In the genomic region with DNA sequence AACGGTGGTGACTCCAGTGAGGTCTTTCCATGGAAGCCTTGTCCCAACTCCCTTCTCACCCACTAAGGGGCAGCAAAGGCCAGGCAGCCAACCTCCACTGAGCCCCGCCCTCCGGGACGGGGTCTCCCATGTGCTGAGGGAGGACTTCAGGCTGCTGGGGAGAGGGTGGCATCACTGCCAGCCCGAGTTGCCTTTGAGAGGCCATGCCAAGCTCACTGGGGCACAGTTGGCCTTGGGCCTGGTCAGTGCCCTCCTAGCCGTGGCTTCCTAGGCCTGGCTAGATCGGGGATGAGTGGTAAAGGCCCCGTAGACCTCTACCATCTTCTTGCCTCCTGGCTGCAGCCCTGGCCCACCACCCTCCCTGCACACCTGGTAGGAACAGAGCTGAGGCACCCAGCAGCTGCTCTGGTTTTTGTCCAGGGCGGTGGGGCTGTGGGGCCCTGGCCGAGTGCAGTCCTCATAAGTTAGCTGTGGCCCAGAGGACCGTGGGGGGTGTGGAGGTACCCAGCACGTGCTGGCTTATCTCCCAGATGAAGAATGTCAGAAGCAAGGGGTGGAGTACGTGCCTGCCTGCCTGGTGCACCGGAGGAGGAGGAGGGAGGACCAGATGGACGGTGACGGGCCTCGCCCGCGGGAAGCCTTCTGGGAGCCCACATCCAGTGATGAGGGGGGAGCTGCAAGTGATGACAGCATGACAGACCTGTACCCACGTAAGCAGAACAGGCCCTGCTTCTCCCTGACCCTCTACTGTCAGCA, we compare ENCODE assay signal across 7 cellular contexts. TPM values are rescaled to one million over a fixed set of nuclear protein-coding genes. Genes with fewer than 3 reads are reported as not detected.
DNase-seq lines count a peak whose midpoint lies in the region; ATAC-seq, FAIRE-seq and TF ChIP-seq lines count a peak whose summit lies in the region.
"Had no signal": no experiment of that assay in that cellular context is flagged by ENCODE, and none has a peak within 500 bp of the region (broad histone marks: within the 10 kb centered on the region; RNA-seq: fewer than 3 reads in every experiment).

No MANE protein-coding gene starts in this region.

- RAD21 ChIA-PET in GM12878 (lab: Charles Lee; ENCODE audit: unreplicated experiment) = no interaction called here

- POLR2A ChIA-PET in GM12878 (lab: Charles Lee) = interaction anchor here (1.5 kb wide), 1 partner anchor 11 kb away, joined by 3 read pairs; no protein-coding TSS in a partner anchor

- no peak for FAIRE-seq in GM12878 (lab: Jason Lieb, UNC)
- FAIRE-seq in small intestine (lab: Jason Lieb, UNC) = no peak

- H4K20me1 ChIP-seq in GM12878 (ENCODE audit: control insufficient read depth, insufficient read depth) = no peaks in the 10 kb centered on the region

- no peaks in the 10 kb centered on the region for H3K9me3 ChIP-seq in GM12878 (replicated peaks; ENCODE audit: control insufficient read depth, insufficient read depth, low read length)
- no peaks in the 10 kb centered on the region for H3K9me3 ChIP-seq in small intestine (ENCODE audit: control insufficient read depth, low read depth)

- intact Hi-C loops in GM12878 (cut with micrococcal nuclease; ENCODE audit: unreplicated experiment) = no loop called here

- CTCF ChIA-PET in GM12878 (lab: Yijun Ruan, JAX) = no interaction called here

- ATAC-seq in GM12878 (no peak), HG03460 (IDR thresholded peaks at IDR 0.05; ENCODE audit: unreplicated experiment) (no peak)

- peaks cover 21% of the 10 kb centered on the region for H3K79me2 ChIP-seq in GM12878 (ENCODE audit: control insufficient read depth, insufficient read depth, low read length)

- in situ Hi-C loops in GM12878 (cut with MboI) = no loop called here

- H3K36me3 ChIP-seq in GM12878 (ENCODE audit: control insufficient read depth in 2 of 2, insufficient read depth in 2 of 2, low read length in 1 of 2) = peaks cover 22 to 30% of the 10 kb centered on the region in 2 experiments; a peak in 3 of 4 replicates
- H3K36me3 ChIP-seq in small intestine (ENCODE audit: control insufficient read depth in 2 of 2, insufficient read depth in 2 of 2, low read length in 2 of 2) = peaks cover 3 to 16% of the 10 kb centered on the region in 2 donors

- SMC1A ChIA-PET in GM12878 (lab: Charles Lee; ENCODE audit: uncharacterized antibody, unreplicated experiment) = no interaction called here

- TF ChIP-seq POLR2A in GM12878 (IDR thresholded peaks at IDR 0.05; ENCODE audit: low read depth, low read length) = peak; percentile 61

- H3K4me2 ChIP-seq in GM12878 (ENCODE audit: control insufficient read depth, insufficient read depth) = no peak overlapping the region

- H3K4me3 ChIP-seq in GM12878 (no peak overlapping the region), small intestine (ENCODE audit: low read depth in 1 of 2, low read length in 2 of 2) (no peak overlapping the region)

- DNase-seq in activated T-cell treated with anti-CD3 and anti-CD28 coated beads, Interleukin-2, amount 50 U/mL, for 1 hour = peak; percentile 34
- DNase-seq in activated T-cell treated with anti-CD3 and anti-CD28 coated beads for 4 hours (no peak), GM12878 (ENCODE audit: low read depth, low spot score) (no peak), small intestine (peak; percentile 37), Ammon's horn (ENCODE audit: low spot score) (no peak)
- DNase-seq: NCI-H510A treated with DMSO at 0.1 percent for 48 hours had no signal

- WGBS in GM12878 (ENCODE audit: insufficient coverage, insufficient replicate concordance, low lambda C conversion rate, missing lambda C conversion rate) = 80% methylated on average over 20 of the region's 20 CpGs
- WGBS in small intestine, 3 donors = 39 to 62% (median 53%) methylated on average over 18 to 20 of the region's 20 CpGs

- no TSS peak for BruUV-seq in GM12878 (replicated peaks; lab: Mats Ljungman, UMichigan)

- no peak overlapping the region for H2AFZ ChIP-seq in GM12878 (ENCODE audit: control insufficient read depth, low read depth, low read length)

- H3K4me1 ChIP-seq in GM12878 (ENCODE audit: control insufficient read depth, insufficient read depth, low read length) = no peaks in the 10 kb centered on the region; the same call in none of the 2 replicates
- peaks cover 2% of the 10 kb centered on the region in 2 donors for H3K4me1 ChIP-seq in small intestine (ENCODE audit: control insufficient read depth in 2 of 2, insufficient read depth in 1 of 2, low read depth in 1 of 2, low read length in 1 of 2)

- H3K9ac ChIP-seq in GM12878 (ENCODE audit: control insufficient read depth, insufficient read depth, low read length) = no peak overlapping the region

- TF ChIP-seq EP300 in GM12878 (IDR thresholded peaks at IDR 0.05; ENCODE audit: borderline replicate concordance in 1 of 2, control insufficient read depth in 1 of 2, low read depth in 2 of 2, low read length in 2 of 2) = no peak

- TF ChIP-seq RAD21 in GM12878 (IDR thresholded peaks at IDR 0.05; ENCODE audit: insufficient read depth, low read depth, low read length) = peak; percentile 39; the same call in 1 of the 2 replicates

- H3K27me3 ChIP-seq in GM12878 (replicated peaks in 1 of 2; ENCODE audit: control insufficient read depth in 2 of 2, insufficient read depth in 2 of 2, low read length in 1 of 2) (no peaks in the 10 kb centered on the region), small intestine (ENCODE audit: control insufficient read depth in 2 of 2, insufficient read depth in 2 of 2, low read length in 2 of 2) (no peaks in the 10 kb centered on the region)

- TF ChIP-seq CTCF in GM12878 (IDR thresholded peaks at IDR 0.05 in 2 of 3, conservative IDR thresholded peaks at IDR 0.05 in 1 of 3; ENCODE audit: control insufficient read depth in 2 of 3, extremely low read depth in 1 of 3, insufficient read depth in 1 of 3, low read depth in 3 of 3, low read length in 3 of 3) = peak; percentile 7 to 35 (median 10); a peak in 4 of 6 replicates

- H3K27ac ChIP-seq in GM12878 (ENCODE audit: control insufficient read depth, insufficient read depth) (no peak overlapping the region), small intestine (ENCODE audit: low read depth in 1 of 2, low read length in 1 of 2) (peak overlapping the region in 1 of 2 donors; percentile 46)

RNA-seq across cellular contexts. Expression of gene SURF2, which starts 3.2 kb away (rescaled TPM):
- total RNA-seq in GM12878 (2013; cell fraction: nucleolus; rRNA removed) = 1.2 and 2.0 TPM in 2 replicates
- total RNA-seq in GM12878 (2014; rRNA removed) (25.6 and 31.3 TPM in 2 replicates), GM12878 (2014; rRNA removed; fragmentation: Illumina TruSeq; extraction: Trizol) (12.8 and 18.2 TPM in 2 replicates), GM12878 (2021) (19.4 and 23.4 TPM in 2 replicates)
- polyA plus RNA-seq in GM12878 (2011; ENCODE audit: low read depth) = 5.2 TPM
- polyA plus RNA-seq in GM12878 (2011; rRNA removed) (7.5 and 12.1 TPM in 2 replicates), GM12878 (2014; fragmentation: Illumina TruSeq; extraction: Trizol) (5.3 and 10.0 TPM in 2 replicates), GM12878 (2014; fragmentation: Nextera tagmentation; extraction: Ambion mirVana) (1 to 10 TPM; 4.0 to 7.6 TPM), GM12878 (2014; rRNA removed) (37.3 and 42.5 TPM in 2 replicates), GM12878 (2016; fragmentation: Nextera tagmentation; extraction: Ambion mirVana) (10 to 100 TPM; 37.8 to 41.7 TPM), small intestine (10 to 100 TPM; 30.3 to 66.0 (median 54.9) TPM)
- 15.4 and 20.1 TPM in 2 replicates for polyA plus RNA-seq in GM12878 (2011; cell fraction: cytosol; rRNA removed)
- polyA plus RNA-seq in GM12878 (2011; cell fraction: nucleus; rRNA removed) = 13.5 and 21.6 TPM in 2 replicates
- polyA plus RNA-seq in GM12878 (2012) = 15.3 and 18.6 TPM in 2 replicates
- polyA minus RNA-seq in GM12878 (2011; rRNA and poly(A)+ RNA removed) = 4.0 and 6.0 TPM in 2 replicates
- polyA minus RNA-seq in GM12878 (2011; cell fraction: cytosol; rRNA and poly(A)+ RNA removed) = 5.1 and 12.0 TPM in 2 replicates
- 2.8 and 6.6 TPM in 2 replicates for polyA minus RNA-seq in GM12878 (2011; cell fraction: nucleus; rRNA and poly(A)+ RNA removed)

RNA-seq across cellular contexts. Expression of gene SURF1, which starts 3.3 kb away (rescaled TPM):
- 4.2 and 4.7 TPM in 2 replicates for total RNA-seq in GM12878 (2013; cell fraction: nucleolus; rRNA removed)
- total RNA-seq in GM12878 (2014; rRNA removed) (20.1 and 23.1 TPM in 2 replicates), GM12878 (2014; rRNA removed; fragmentation: Illumina TruSeq; extraction: Trizol) (17.7 and 17.9 TPM in 2 replicates), GM12878 (2021) (27.6 and 27.9 TPM in 2 replicates)
- 25.5 TPM for polyA plus RNA-seq in GM12878 (2011; ENCODE audit: low read depth)
- polyA plus RNA-seq in GM12878 (2011; rRNA removed) (25.4 and 31.6 TPM in 2 replicates), GM12878 (2014; fragmentation: Illumina TruSeq; extraction: Trizol) (21.2 and 22.8 TPM in 2 replicates), GM12878 (2014; fragmentation: Nextera tagmentation; extraction: Ambion mirVana) (10 to 100 TPM; 19.2 to 34.6 TPM), GM12878 (2014; rRNA removed) (31.5 and 32.3 TPM in 2 replicates), GM12878 (2016; fragmentation: Nextera tagmentation; extraction: Ambion mirVana) (10 to 100 TPM; 45.6 to 46.4 TPM), small intestine (10 to 100 TPM; 83.3 to 94.4 (median 87.5) TPM)
- 29.4 and 32.3 TPM in 2 replicates for polyA plus RNA-seq in GM12878 (2011; cell fraction: cytosol; rRNA removed)
- 37.9 and 49.3 TPM in 2 replicates for polyA plus RNA-seq in GM12878 (2011; cell fraction: nucleus; rRNA removed)
- 23.0 and 23.6 TPM in 2 replicates for polyA plus RNA-seq in GM12878 (2012)
- polyA minus RNA-seq in GM12878 (2011; rRNA and poly(A)+ RNA removed) = 11.6 and 20.0 TPM in 2 replicates
- polyA minus RNA-seq in GM12878 (2011; cell fraction: cytosol; rRNA and poly(A)+ RNA removed) = 4.4 and 4.9 TPM in 2 replicates
- 6.4 and 7.1 TPM in 2 replicates for polyA minus RNA-seq in GM12878 (2011; cell fraction: nucleus; rRNA and poly(A)+ RNA removed)

RNA-seq across cellular contexts. Expression of gene RPL7A, which starts 11.6 kb away (rescaled TPM):
- total RNA-seq in GM12878 (2013; cell fraction: nucleolus; rRNA removed) = 311 and 335 TPM in 2 replicates
- 3,012 and 3,152 TPM in 2 replicates for total RNA-seq in GM12878 (2014; rRNA removed)
- 4,456 and 4,552 TPM in 2 replicates for total RNA-seq in GM12878 (2014; rRNA removed; fragmentation: Illumina TruSeq; extraction: Trizol)
- 3,952 and 4,036 TPM in 2 replicates for total RNA-seq in GM12878 (2021)
- polyA plus RNA-seq in GM12878 (2011; ENCODE audit: low read depth) = 3,318 TPM
- 2,241 and 2,769 TPM in 2 replicates for polyA plus RNA-seq in GM12878 (2011; rRNA removed)
- 3,977 and 4,009 TPM in 2 replicates for polyA plus RNA-seq in GM12878 (2011; cell fraction: cytosol; rRNA removed)
- polyA plus RNA-seq in GM12878 (2011; cell fraction: nucleus; rRNA removed) = 1,384 and 1,496 TPM in 2 replicates
- polyA plus RNA-seq in GM12878 (2012) = 3,660 and 4,993 TPM in 2 replicates
- polyA plus RNA-seq in GM12878 (2014; fragmentation: Illumina TruSeq; extraction: Trizol) = 5,018 and 5,193 TPM in 2 replicates
- polyA plus RNA-seq in GM12878 (2014; fragmentation: Nextera tagmentation; extraction: Ambion mirVana) = 1,000 to 10,000 TPM; 3,258 to 3,500 TPM
- 3,393 and 3,435 TPM in 2 replicates for polyA plus RNA-seq in GM12878 (2014; rRNA removed)
- 100 to 1,000 TPM; 917 to 932 TPM for polyA plus RNA-seq in GM12878 (2016; fragmentation: Nextera tagmentation; extraction: Ambion mirVana)
- polyA minus RNA-seq in GM12878 (2011; rRNA and poly(A)+ RNA removed) = 2,559 and 3,565 TPM in 2 replicates
- polyA minus RNA-seq in GM12878 (2011; cell fraction: cytosol; rRNA and poly(A)+ RNA removed) = 727 and 817 TPM in 2 replicates
- 270 and 379 TPM in 2 replicates for polyA minus RNA-seq in GM12878 (2011; cell fraction: nucleus; rRNA and poly(A)+ RNA removed)
- 1,000 to 10,000 TPM; 1,890 to 3,725 (median 3,312) TPM for polyA plus RNA-seq in small intestine

RNA-seq across cellular contexts. Expression of gene MED22, which starts 11.7 kb away (rescaled TPM):
- total RNA-seq in GM12878 (2013; cell fraction: nucleolus; rRNA removed) = 63.8 and 82.8 TPM in 2 replicates
- total RNA-seq in GM12878 (2014; rRNA removed) = 21.5 and 25.5 TPM in 2 replicates
- 13.4 and 15.4 TPM in 2 replicates for total RNA-seq in GM12878 (2014; rRNA removed; fragmentation: Illumina TruSeq; extraction: Trizol)
- 31.8 and 35.4 TPM in 2 replicates for total RNA-seq in GM12878 (2021)
- 7.7 TPM for polyA plus RNA-seq in GM12878 (2011; ENCODE audit: low read depth)
- 10.6 and 26.1 TPM in 2 replicates for polyA plus RNA-seq in GM12878 (2011; rRNA removed)
- 25.1 and 37.3 TPM in 2 replicates for polyA plus RNA-seq in GM12878 (2011; cell fraction: cytosol; rRNA removed)
- 70.4 and 74.5 TPM in 2 replicates for polyA plus RNA-seq in GM12878 (2011; cell fraction: nucleus; rRNA removed)
- polyA plus RNA-seq in GM12878 (2012) = 16.0 and 18.8 TPM in 2 replicates
- polyA plus RNA-seq in GM12878 (2014; fragmentation: Illumina TruSeq; extraction: Trizol) = 6.2 and 15.0 TPM in 2 replicates
- polyA plus RNA-seq in GM12878 (2014; fragmentation: Nextera tagmentation; extraction: Ambion mirVana) = 1 to 10 TPM; 1.4 to 3.4 TPM
- polyA plus RNA-seq in GM12878 (2014; rRNA removed) = 42.0 and 42.1 TPM in 2 replicates
- 10 to 100 TPM; 24.3 to 25.0 TPM for polyA plus RNA-seq in GM12878 (2016; fragmentation: Nextera tagmentation; extraction: Ambion mirVana)
- 20.9 and 24.1 TPM in 2 replicates for polyA minus RNA-seq in GM12878 (2011; rRNA and poly(A)+ RNA removed)
- polyA minus RNA-seq in GM12878 (2011; cell fraction: cytosol; rRNA and poly(A)+ RNA removed) = 5.6 and 6.7 TPM in 2 replicates
- 12.9 and 26.4 TPM in 2 replicates for polyA minus RNA-seq in GM12878 (2011; cell fraction: nucleus; rRNA and poly(A)+ RNA removed)
- polyA plus RNA-seq in small intestine = 10 to 100 TPM; 10.3 to 17.7 (median 17.6) TPM

RNA-seq across cellular contexts. Expression of gene SURF4, which starts 16.3 kb away (rescaled TPM):
- 63.9 and 69.7 TPM in 2 replicates for total RNA-seq in GM12878 (2013; cell fraction: nucleolus; rRNA removed)
- total RNA-seq in GM12878 (2014; rRNA removed) (119 and 120 TPM in 2 replicates), GM12878 (2014; rRNA removed; fragmentation: Illumina TruSeq; extraction: Trizol) (60.4 and 70.0 TPM in 2 replicates), GM12878 (2021) (95.3 and 107 TPM in 2 replicates)
- 70.9 TPM for polyA plus RNA-seq in GM12878 (2011; ENCODE audit: low read depth)
- polyA plus RNA-seq in GM12878 (2011; rRNA removed) (67.3 and 74.8 TPM in 2 replicates), GM12878 (2014; fragmentation: Illumina TruSeq; extraction: Trizol) (61.0 and 73.5 TPM in 2 replicates), GM12878 (2014; fragmentation: Nextera tagmentation; extraction: Ambion mirVana) (10 to 100 TPM in 1 of 2 experiments, 1 to 10 TPM in 1; 6.4 to 12.6 TPM), GM12878 (2014; rRNA removed) (82.6 and 83.9 TPM in 2 replicates), GM12878 (2016; fragmentation: Nextera tagmentation; extraction: Ambion mirVana) (100 to 1,000 TPM; 121 to 134 TPM), small intestine (100 to 1,000 TPM in 2 of 3 donors, 10 to 100 TPM in 1; 84.1 to 285 (median 115) TPM)
- 89.9 and 91.2 TPM in 2 replicates for polyA plus RNA-seq in GM12878 (2011; cell fraction: cytosol; rRNA removed)
- 60.0 and 60.1 TPM in 2 replicates for polyA plus RNA-seq in GM12878 (2011; cell fraction: nucleus; rRNA removed)
- 82.5 and 103 TPM in 2 replicates for polyA plus RNA-seq in GM12878 (2012)
- polyA minus RNA-seq in GM12878 (2011; rRNA and poly(A)+ RNA removed) = 57.4 and 87.6 TPM in 2 replicates
- polyA minus RNA-seq in GM12878 (2011; cell fraction: cytosol; rRNA and poly(A)+ RNA removed) = 37.5 and 37.7 TPM in 2 replicates
- polyA minus RNA-seq in GM12878 (2011; cell fraction: nucleus; rRNA and poly(A)+ RNA removed) = 13.1 and 17.5 TPM in 2 replicates

Comparison
In these comparisons a context has a peak if more than half of its experiments do, and no peak if none do; other contexts are left out.
1. DNase-seq: peak in activated T-cell treated with anti-CD3 and anti-CD28 coated beads, Interleukin-2, amount 50 U/mL, for 1 hour (single experiment) and small intestine (single experiment); none in activated T-cell treated with anti-CD3 and anti-CD28 coated beads for 4 hours (single experiment), GM12878 (single experiment) and Ammon's horn (single experiment).